ENCODE assay signal across 8 cellular contexts in the genomic region with DNA sequence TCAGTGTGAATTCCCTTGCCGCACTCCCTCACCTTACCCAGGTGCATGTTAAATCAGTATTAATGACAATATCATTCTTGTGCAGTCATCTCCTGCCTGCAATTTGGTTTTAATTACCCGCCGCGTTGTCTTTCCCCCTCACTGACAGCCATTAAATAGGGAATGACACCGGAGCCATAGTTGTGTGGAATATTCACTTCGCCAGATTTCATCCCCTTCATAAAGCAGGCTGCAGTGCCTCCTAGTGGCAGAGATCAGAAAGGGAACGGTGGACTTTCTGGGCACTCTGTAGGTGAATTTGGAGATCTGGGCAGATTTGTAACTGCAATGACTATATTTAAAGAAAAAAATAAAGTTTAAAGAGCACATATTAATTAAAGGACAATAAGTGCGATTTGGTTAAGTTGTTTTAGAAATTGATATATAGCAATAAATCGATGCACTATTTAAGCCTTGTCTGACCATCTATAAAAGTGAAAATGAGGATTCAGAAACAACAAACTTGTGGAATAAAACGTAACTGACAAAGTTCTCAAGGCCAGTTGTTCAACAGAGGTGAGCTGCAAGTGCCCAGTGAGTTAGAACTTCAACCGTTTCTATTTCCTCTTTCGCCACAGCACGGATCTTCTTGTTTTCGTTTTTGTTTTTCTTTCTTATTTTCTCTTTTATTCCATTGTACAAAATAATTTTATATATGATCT.
DNase-seq lines count a peak whose midpoint lies in the region; ATAC-seq and TF ChIP-seq lines count a peak whose summit lies in the region.

No MANE protein-coding gene starts in this region.

- in situ Hi-C loops in GM13976 (cut with MboI; ENCODE audit: low sequenced_read_pairs, unreplicated experiment), result loop anchor here (25.0 kb wide), 1 partner anchor 873 kb away; no protein-coding TSS in a partner anchor

- H3K27ac ChIP-seq in VCaP (no peak overlapping the region), osteoblast (ENCODE audit: low read depth, low read length) (no peak overlapping the region)

- peak; percentile 76 for DNase-seq in AG20443 (ENCODE audit: low spot score)
- peak; percentile 34 for DNase-seq in GM13976 (ENCODE audit: low spot score)
- peak; percentile 22 for DNase-seq in NCI-H1105 treated with DMSO at 0.1 percent for 48 hours (lab: John Stamatoyannopoulos, UW)
- peak; percentile 40 for DNase-seq in fibroblast of the aortic adventitia (ENCODE audit: low read depth)
- peak; percentile 78 for DNase-seq in osteoblast (ENCODE audit: insufficient read length, low spot score, missing footprints)

- peak overlapping the region; percentile 48 for H3K4me2 ChIP-seq in osteoblast (ENCODE audit: insufficient read depth, low read length)

- H3K9me3 ChIP-seq in osteoblast (ENCODE audit: low read depth, low read length), result no peaks in the 10 kb centered on the region

- TF ChIP-seq CTCF in GM13976 (IDR thresholded peaks at IDR 0.05; ENCODE audit: borderline replicate concordance, control extremely low read depth, extremely low read depth, insufficient read depth, missing control alignments) (peak; percentile 42), VCaP (conservative IDR thresholded peaks at IDR 0.05) (peak; percentile 93), fibroblast of the aortic adventitia (IDR thresholded peaks at IDR 0.05; ENCODE audit: insufficient read depth, low read length) (peak; percentile 74), osteoblast (IDR thresholded peaks at IDR 0.05; ENCODE audit: extremely low read depth, low read depth, low read length) (peak; percentile 87)

- ATAC-seq in HG03039 (IDR thresholded peaks at IDR 0.05; ENCODE audit: unreplicated experiment) (no peak), GM21723 (IDR thresholded peaks at IDR 0.05; ENCODE audit: unreplicated experiment) (no peak)

- H4K20me1 ChIP-seq in osteoblast (ENCODE audit: insufficient read depth, low read length), result no peaks in the 10 kb centered on the region

- no peaks in the 10 kb centered on the region for H3K4me1 ChIP-seq in osteoblast (ENCODE audit: insufficient read depth, low read length)

- no peaks in the 10 kb centered on the region for H3K27me3 ChIP-seq in osteoblast (ENCODE audit: insufficient read depth, low read length)

- H3K4me3 ChIP-seq in fibroblast of the aortic adventitia (ENCODE audit: low read depth, low read length) (no peak overlapping the region), osteoblast (ENCODE audit: insufficient read depth, low read length) (no peak overlapping the region)

- no peaks in the 10 kb centered on the region for H3K36me3 ChIP-seq in osteoblast (ENCODE audit: insufficient read depth, low read length)

- no peak overlapping the region for H2AFZ ChIP-seq in osteoblast (ENCODE audit: low read length)

- H3K79me2 ChIP-seq in osteoblast (ENCODE audit: insufficient read depth, low read length), result no peaks in the 10 kb centered on the region

Comparison
In these comparisons a context has a peak if more than half of its experiments do, and no peak if none do; other contexts are left out.
1. DNase-seq: peak in every context shown above with its lines; median percentile 78 in osteoblast; 76 in AG20443; 40 in fibroblast of the aortic adventitia; 34 in GM13976; 22 in NCI-H1105 treated with DMSO at 0.1 percent for 48 hours.
2. CTCF ChIP-seq: peak in every context shown above with its lines; median percentile 93 in VCaP; 87 in osteoblast; 74 in fibroblast of the aortic adventitia; 42 in GM13976.